Comparison of ENCODE assay signal across 14 cellular contexts in the genomic region with DNA sequence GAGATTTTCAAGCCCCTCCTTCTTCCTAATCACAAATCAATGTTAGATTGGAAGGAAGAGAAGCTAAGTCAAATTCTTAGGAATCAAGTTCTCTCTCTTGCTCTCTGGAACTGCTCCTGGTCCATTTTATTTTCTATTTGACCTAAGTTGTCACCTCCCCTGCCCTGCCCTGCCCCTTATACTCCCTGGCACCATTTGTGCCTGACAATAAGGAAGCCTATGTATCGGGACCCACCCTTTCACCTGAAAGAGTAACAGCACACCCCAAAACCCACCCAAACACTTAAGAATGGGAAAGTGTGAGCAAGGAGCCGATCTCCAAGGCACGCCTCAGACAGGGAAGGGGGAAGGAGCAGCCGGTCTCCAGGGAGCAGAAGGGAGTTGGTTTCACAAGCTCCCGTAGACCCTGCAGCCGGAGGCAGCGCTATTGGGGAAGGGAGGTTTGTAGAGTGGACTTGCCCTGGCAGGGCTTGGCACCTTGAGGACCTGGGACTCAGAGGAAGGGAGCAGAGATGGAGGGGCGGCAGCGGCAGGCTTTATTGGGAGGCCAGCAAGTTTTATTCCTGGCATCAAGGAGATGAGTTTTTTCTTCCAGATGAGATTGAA. TPM values are rescaled to one million over a fixed set of nuclear protein-coding genes. Genes with fewer than 3 reads are reported as not detected.
DNase-seq lines count a peak whose midpoint lies in the region; ATAC-seq and TF ChIP-seq lines count a peak whose summit lies in the region.
"Had no signal": no experiment of that assay in that cellular context is flagged by ENCODE, and none has a peak within 500 bp of the region (broad histone marks: within the 10 kb centered on the region; RNA-seq: fewer than 3 reads in every experiment).

No MANE protein-coding gene starts in this region.

- H3K36me3 ChIP-seq in right atrium auricular region (no peaks in the 10 kb centered on the region), Caco-2 (ENCODE audit: control insufficient read depth, insufficient read depth, low read length) (no peaks in the 10 kb centered on the region)

- CTCF ChIA-PET in Caco-2 (lab: Charles Lee) = no interaction called here

- H3K27me3 ChIP-seq in right atrium auricular region (no peaks in the 10 kb centered on the region), Caco-2 (replicated peaks; ENCODE audit: control insufficient read depth, insufficient read depth, low read length) (no peaks in the 10 kb centered on the region)

- POLR2A ChIA-PET in Caco-2 (lab: Charles Lee) = no interaction called here
- POLR2A ChIA-PET in naive thymus-derived CD8-positive, alpha-beta T cell (lab: Charles Lee) = no interaction called here

- intact Hi-C loops in Caco-2 (cut with micrococcal nuclease; ENCODE audit: unreplicated experiment) = no loop called here

- in situ Hi-C loops in astrocyte of the cerebellum (cut with HindIII; ENCODE audit: low sequenced_read_pairs) = no loop called here

- peak overlapping the region; percentile 35 for H3K4me3 ChIP-seq in AG10803 (ENCODE audit: low read length)
- H3K4me3 ChIP-seq in astrocyte of the cerebellum (ENCODE audit: low read depth, low read length) = peak overlapping the region; percentile 15
- H3K4me3 ChIP-seq in right atrium auricular region = peak overlapping the region; percentile 12 to 37
- no peak overlapping the region for H3K4me3 ChIP-seq in Caco-2 (ENCODE audit: low read depth, low read length)

- no TSS peak for BruUV-seq in Caco-2 (replicated peaks; lab: Mats Ljungman, UMichigan)

- H3K4me3 Mint-ChIP-seq in Caco-2 (ENCODE audit: unreplicated experiment) = no peak overlapping the region
- no peak overlapping the region for H3K4me3 Mint-ChIP-seq in activated T-helper 17 cell treated with anti-CD3 and anti-CD28 coated beads, Interleukin-2, amount 50 U/mL, for 72 hours
- H3K4me3 Mint-ChIP-seq in naive thymus-derived CD8-positive, alpha-beta T cell = no peak overlapping the region

- DNase-seq in AG10803 (ENCODE audit: low read depth) = no peak
- no peak for DNase-seq in astrocyte of the cerebellum (ENCODE audit: low read depth)
- DNase-seq in right atrium auricular region (ENCODE audit: low spot score) = peak; percentile 75
- DNase-seq in retina = peak; percentile 44
- DNase-seq in Caco-2 = no peak
- DNase-seq in activated CD4-positive, alpha-beta T cell treated with anti-CD3 and anti-CD28 coated beads, Interleukin-2, amount 50 U/mL, for 1 hour = no peak
- no peak for DNase-seq in naive thymus-derived CD8-positive, alpha-beta T cell
- DNase-seq: activated CD8-positive, alpha-beta memory T cell treated with anti-CD3 and anti-CD28 coated beads, Interleukin-2, amount 50 U/mL, for 48 hours; NCI-H2227 treated with DMSO at 0.1 percent for 48 hours; RPMI8226 had no signal

- H3K27me3 Mint-ChIP-seq in Caco-2 (ENCODE audit: insufficient read depth, unreplicated experiment) = peaks cover 8% of the 10 kb centered on the region
- H3K27me3 Mint-ChIP-seq in activated T-helper 17 cell treated with anti-CD3 and anti-CD28 coated beads, Interleukin-2, amount 50 U/mL, for 72 hours = no peaks in the 10 kb centered on the region
- peaks cover 0 to 5% (median 2%) of the 10 kb centered on the region in 5 donors for H3K27me3 Mint-ChIP-seq in naive thymus-derived CD8-positive, alpha-beta T cell

- H3K27ac ChIP-seq in right atrium auricular region = peak overlapping the region; percentile 67 to 75

- H3K9me3 ChIP-seq in right atrium auricular region (no peaks in the 10 kb centered on the region), Caco-2 (peaks cover 6% of the 10 kb centered on the region; the same call in 1 of the 2 replicates)

- H3K36me3 Mint-ChIP-seq in Caco-2 (ENCODE audit: insufficient read depth, unreplicated experiment) = no peaks in the 10 kb centered on the region
- H3K36me3 Mint-ChIP-seq in activated T-helper 17 cell treated with anti-CD3 and anti-CD28 coated beads, Interleukin-2, amount 50 U/mL, for 72 hours (ENCODE audit: low read depth) = no peaks in the 10 kb centered on the region
- peaks cover 0 to 4% (median 0%) of the 10 kb centered on the region in 3 donors for H3K36me3 Mint-ChIP-seq in naive thymus-derived CD8-positive, alpha-beta T cell

- no peak for TF ChIP-seq CTCF in AG10803 (conservative IDR thresholded peaks at IDR 0.05; ENCODE audit: low read length)
- TF ChIP-seq CTCF in astrocyte of the cerebellum (IDR thresholded peaks at IDR 0.05; ENCODE audit: low read depth, low read length, missing control alignments) = no peak
- no peak for TF ChIP-seq CTCF in right atrium auricular region (IDR thresholded peaks at IDR 0.05)
- no peak for TF ChIP-seq CTCF in Caco-2 (IDR thresholded peaks at IDR 0.05; ENCODE audit: insufficient read depth in 1 of 2, low read depth in 1 of 2, low read length in 1 of 2, severe bottlenecking in 1 of 2, unreplicated experiment in 1 of 2)

- no peak overlapping the region for H3K27ac Mint-ChIP-seq in Caco-2 (ENCODE audit: unreplicated experiment)
- H3K27ac Mint-ChIP-seq in activated T-helper 17 cell treated with anti-CD3 and anti-CD28 coated beads, Interleukin-2, amount 50 U/mL, for 72 hours = no peak overlapping the region
- peak overlapping the region in 1 of 10 donors; percentile 32 for H3K27ac Mint-ChIP-seq in naive thymus-derived CD8-positive, alpha-beta T cell

- no peak for ATAC-seq in activated T-helper 17 cell treated with anti-CD3 and anti-CD28 coated beads, Interleukin-2, amount 50 U/mL, for 72 hours (replicated peaks)
- ATAC-seq in naive thymus-derived CD8-positive, alpha-beta T cell = no peak

- H3K9me3 Mint-ChIP-seq in Caco-2 (ENCODE audit: unreplicated experiment) = no peaks in the 10 kb centered on the region
- H3K9me3 Mint-ChIP-seq in activated T-helper 17 cell treated with anti-CD3 and anti-CD28 coated beads, Interleukin-2, amount 50 U/mL, for 72 hours = no peaks in the 10 kb centered on the region
- peaks cover 0 to 3% (median 0%) of the 10 kb centered on the region in 9 donors for H3K9me3 Mint-ChIP-seq in naive thymus-derived CD8-positive, alpha-beta T cell

- H3K4me1 Mint-ChIP-seq in Caco-2 (ENCODE audit: low read depth, unreplicated experiment) = no peaks in the 10 kb centered on the region
- H3K4me1 Mint-ChIP-seq in activated T-helper 17 cell treated with anti-CD3 and anti-CD28 coated beads, Interleukin-2, amount 50 U/mL, for 72 hours = no peaks in the 10 kb centered on the region
- peaks cover 0 to 1% (median 0%) of the 10 kb centered on the region in 4 donors for H3K4me1 Mint-ChIP-seq in naive thymus-derived CD8-positive, alpha-beta T cell

- H3K4me1 ChIP-seq in right atrium auricular region = peaks cover 0 to 15% of the 10 kb centered on the region in 2 donors
- H3K4me1 ChIP-seq in Caco-2 = no peaks in the 10 kb centered on the region

RNA-seq across cellular contexts. Expression of gene LRRC74A, which starts 1.6 kb away (rescaled TPM):
- total RNA-seq in right atrium auricular region (not detected), Caco-2 (2022) (not detected in 2 replicates)
- total RNA-seq in activated T-helper 17 cell treated with anti-CD3 and anti-CD28 coated beads, Interleukin-2, amount 50 U/mL, for 72 hours = not detected
- total RNA-seq in naive thymus-derived CD8-positive, alpha-beta T cell = not detected
- polyA plus RNA-seq in naive thymus-derived CD8-positive, alpha-beta T cell = under 1 TPM in 1 of 3 donors, not detected in 2; 0.56 TPM
- total RNA-seq: endothelial cell of umbilical vein, G401, M059J had no signal
- polyA plus RNA-seq: endothelial cell of umbilical vein had no signal

RNA-seq across cellular contexts. Expression of gene ANGEL1, which starts 15.1 kb away (rescaled TPM):
- total RNA-seq in right atrium auricular region (10 to 100 TPM; 19.6 to 23.6 TPM), Caco-2 (2022) (23.0 and 23.2 TPM in 2 replicates)
- 10 to 100 TPM; 10.6 to 10.7 TPM for total RNA-seq in activated T-helper 17 cell treated with anti-CD3 and anti-CD28 coated beads, Interleukin-2, amount 50 U/mL, for 72 hours
- total RNA-seq in naive thymus-derived CD8-positive, alpha-beta T cell = 10 to 100 TPM; 30.7 to 32.2 TPM
- polyA plus RNA-seq in naive thymus-derived CD8-positive, alpha-beta T cell = 10 to 100 TPM; 26.7 to 27.6 (median 27.5) TPM

Comparison
In these comparisons a context has a peak if more than half of its experiments do, and no peak if none do; other contexts are left out.
1. DNase-seq: peak in right atrium auricular region (single experiment) and retina (single experiment); none in AG10803 (single experiment), astrocyte of the cerebellum (single experiment), Caco-2 (0 of 2), activated CD4-positive, alpha-beta T cell treated with anti-CD3 and anti-CD28 coated beads, Interleukin-2, amount 50 U/mL, for 1 hour (single experiment) and naive thymus-derived CD8-positive, alpha-beta T cell (0 of 10).